38 cellular contexts compared by ENCODE assay signal in the genomic region with DNA sequence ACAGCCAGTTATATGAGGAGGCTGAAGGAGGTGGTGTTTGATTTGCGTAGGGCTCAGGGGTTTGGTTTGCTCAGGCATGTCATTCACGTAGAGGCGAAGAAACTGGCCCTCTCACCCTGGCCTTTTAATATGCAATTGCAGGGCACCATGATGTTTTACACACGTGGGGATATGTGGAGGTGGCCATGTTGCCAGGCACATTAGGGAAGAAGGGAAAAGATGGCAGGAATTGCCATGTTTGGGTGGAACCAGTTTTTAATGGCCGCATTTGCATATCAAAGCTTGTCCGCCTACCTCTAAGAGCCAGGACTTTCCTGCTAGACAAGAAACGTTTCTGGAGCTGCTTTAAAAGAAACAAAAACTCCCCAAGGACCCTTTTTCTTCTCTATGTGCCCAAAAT.
"Had no signal": no experiment of that assay in that cellular context is flagged by ENCODE, and none has a peak within 500 bp of the region (broad histone marks: within the 10 kb centered on the region; RNA-seq: fewer than 3 reads in every experiment).

No MANE protein-coding gene starts in this region.

- H3K27ac ChIP-seq: VCaP had no signal

- H3K27ac Mint-ChIP-seq: activated CD4-positive, alpha-beta memory T cell treated with anti-CD3 and anti-CD28 coated beads, Interleukin-2, amount 10 ng/mL, durations not matched to agents 7 days and 5 days; activated CD8-positive, alpha-beta memory T cell treated with anti-CD3 and anti-CD28 coated beads, Interleukin-2, amount 10 ng/mL, durations not matched to agents 7 days and 5 days; activated naive CD4-positive, alpha-beta T cell treated with anti-CD3 and anti-CD28 coated beads, Interleukin-2, amount 10 ng/mL, durations not matched to agents 7 days and 5 days; activated naive CD8-positive, alpha-beta T cell; activated naive CD8-positive, alpha-beta T cell treated with anti-CD3 and anti-CD28 coated beads, Interleukin-2, amount 50 U/mL, for 24 hours; brain had no signal

- H3K4me1 Mint-ChIP-seq: activated CD4-positive, alpha-beta memory T cell treated with anti-CD3 and anti-CD28 coated beads, Interleukin-2, amount 10 ng/mL, durations not matched to agents 7 days and 5 days; activated CD8-positive, alpha-beta memory T cell treated with anti-CD3 and anti-CD28 coated beads, Interleukin-2, amount 10 ng/mL, durations not matched to agents 7 days and 5 days; activated naive CD4-positive, alpha-beta T cell treated with anti-CD3 and anti-CD28 coated beads, Interleukin-2, amount 10 ng/mL, durations not matched to agents 7 days and 5 days; activated naive CD8-positive, alpha-beta T cell treated with anti-CD3 and anti-CD28 coated beads, Interleukin-2, amount 50 U/mL, for 24 hours; brain had no signal

- ATAC-seq: activated CD8-positive, alpha-beta memory T cell treated with anti-CD3 and anti-CD28 coated beads, Interleukin-2, amount 10 ng/mL, durations not matched to agents 7 days and 5 days; activated naive CD8-positive, alpha-beta T cell treated with anti-CD3 and anti-CD28 coated beads, Interleukin-2, amount 50 U/mL, for 24 hours; Panc1; Right ventricle myocardium inferior had no signal

- H3K4me3 ChIP-seq: MG63 had no signal

- H3K27me3 Mint-ChIP-seq: activated CD4-positive, alpha-beta memory T cell treated with anti-CD3 and anti-CD28 coated beads, Interleukin-2, amount 10 ng/mL, durations not matched to agents 7 days and 5 days; activated CD8-positive, alpha-beta memory T cell treated with anti-CD3 and anti-CD28 coated beads, Interleukin-2, amount 10 ng/mL, durations not matched to agents 7 days and 5 days; activated naive CD4-positive, alpha-beta T cell treated with anti-CD3 and anti-CD28 coated beads, Interleukin-2, amount 10 ng/mL, durations not matched to agents 7 days and 5 days; activated naive CD8-positive, alpha-beta T cell; activated naive CD8-positive, alpha-beta T cell treated with anti-CD3 and anti-CD28 coated beads, Interleukin-2, amount 50 U/mL, for 24 hours; brain had no signal

- H3K27me3 ChIP-seq: MG63 had no signal

- H3K36me3 ChIP-seq: MG63 had no signal

- H3K9me3 Mint-ChIP-seq: activated naive CD4-positive, alpha-beta T cell treated with anti-CD3 and anti-CD28 coated beads, Interleukin-2, amount 10 ng/mL, durations not matched to agents 7 days and 5 days had no signal

- H3K4me3 Mint-ChIP-seq: activated CD4-positive, alpha-beta memory T cell treated with anti-CD3 and anti-CD28 coated beads, Interleukin-2, amount 10 ng/mL, durations not matched to agents 7 days and 5 days; activated CD8-positive, alpha-beta memory T cell treated with anti-CD3 and anti-CD28 coated beads, Interleukin-2, amount 10 ng/mL, durations not matched to agents 7 days and 5 days; activated naive CD4-positive, alpha-beta T cell treated with anti-CD3 and anti-CD28 coated beads, Interleukin-2, amount 10 ng/mL, durations not matched to agents 7 days and 5 days; activated naive CD8-positive, alpha-beta T cell; activated naive CD8-positive, alpha-beta T cell treated with anti-CD3 and anti-CD28 coated beads, Interleukin-2, amount 50 U/mL, for 24 hours; brain had no signal

- DNase-seq: activated CD4-positive, alpha-beta memory T cell treated with anti-CD3 and anti-CD28 coated beads, Interleukin-2, amount 10 ng/mL, durations not matched to agents 7 days and 5 days; activated CD4-positive, alpha-beta T cell treated with anti-CD3 and anti-CD28 coated beads for 1 hour; activated CD4-positive, alpha-beta T cell treated with anti-CD3 and anti-CD28 coated beads for 48 hours; activated CD4-positive, CD25-positive, alpha-beta regulatory T cell; activated CD8-positive, alpha-beta memory T cell treated with anti-CD3 and anti-CD28 coated beads for 24 hours; activated CD8-positive, alpha-beta memory T cell treated with anti-CD3 and anti-CD28 coated beads, Interleukin-2, amount 10 ng/mL, durations not matched to agents 7 days and 5 days; activated CD8-positive, alpha-beta memory T cell treated with anti-CD3 and anti-CD28 coated beads, Interleukin-2, amount 50 U/mL, for 48 hours; activated effector memory CD4-positive, alpha-beta T cell treated with Interleukin-2 at 50 U/mL for 16 hours; activated naive CD4-positive, alpha-beta T cell treated with anti-CD3 and anti-CD28 coated beads, Interleukin-2, amount 10 ng/mL, durations not matched to agents 7 days and 5 days; activated naive CD8-positive, alpha-beta T cell treated with anti-CD3 and anti-CD28 coated beads, Interleukin-2, amount 50 U/mL, for 24 hours; activated T-cell treated with anti-CD3 and anti-CD28 coated beads, Interleukin-2, amount 50 U/mL, for 48 hours; anterior cingulate cortex; caudate nucleus; cerebellar nuclear complex; Kasumi-1; KG1; MG63; NCI-H1048; NCI-H1105 treated with DMSO at 0.1 percent for 48 hours; NCI-H1436; NCI-H1694; NCI-H1930; NCI-H2081 treated with DMSO at 0.1 percent for 48 hours; NCI-H226; NCI-H446 treated with DMSO at 0.1 percent for 48 hours; NCI-H524; NCI-H82; RPMI8226; SW 1271; T-helper 1 cell; T-helper 2 cell; T-helper 9 cell had no signal

- FAIRE-seq: bronchial epithelial cell had no signal

- H3K36me3 Mint-ChIP-seq: activated CD8-positive, alpha-beta memory T cell treated with anti-CD3 and anti-CD28 coated beads, Interleukin-2, amount 10 ng/mL, durations not matched to agents 7 days and 5 days; activated naive CD4-positive, alpha-beta T cell treated with anti-CD3 and anti-CD28 coated beads, Interleukin-2, amount 10 ng/mL, durations not matched to agents 7 days and 5 days; activated naive CD8-positive, alpha-beta T cell; brain had no signal

- H3K9me3 ChIP-seq: MG63 had no signal
